ENCODE assay signal across 16 cellular contexts in genomic region chr7:30863694-30864011, GRCh38. TPM values are rescaled to one million over a fixed set of nuclear protein-coding genes. Genes with fewer than 3 reads are reported as not detected.
DNase-seq lines count a peak whose midpoint lies in the region; ATAC-seq and TF ChIP-seq lines count a peak whose summit lies in the region.
"Had no signal": no experiment of that assay in that cellular context is flagged by ENCODE, and none has a peak within 500 bp of the region (broad histone marks: within the 10 kb centered on the region; RNA-seq: fewer than 3 reads in every experiment).

No MANE protein-coding gene starts in this region.

- peaks cover 73 to 76% of the 10 kb centered on the region in 2 experiments for H3K36me3 ChIP-seq in mesenchymal stem cell (ENCODE audit: control insufficient read depth in 1 of 2, insufficient read depth in 2 of 2, low read depth in 1 of 2, low read length in 2 of 2)
- no peaks in the 10 kb centered on the region for H3K36me3 ChIP-seq in thoracic aorta
- no peaks in the 10 kb centered on the region for H3K36me3 ChIP-seq in Peyer's patch
- no peaks in the 10 kb centered on the region for H3K36me3 ChIP-seq in right lobe of liver

- peaks cover 4% of the 10 kb centered on the region for H3K79me1 ChIP-seq in mesenchymal stem cell (replicated peaks; ENCODE audit: low read length, poor library complexity, severe bottlenecking)

- H4K8ac ChIP-seq in mesenchymal stem cell (ENCODE audit: low read length): no peak overlapping the region

- H2AK5ac ChIP-seq in mesenchymal stem cell (ENCODE audit: low read length, severe bottlenecking): no peak overlapping the region

- H3K4me2 ChIP-seq in mesenchymal stem cell (ENCODE audit: low read length, poor library complexity, severe bottlenecking): no peak overlapping the region
- H3K4me2 ChIP-seq: KMS-11 had no signal

- TF ChIP-seq CTCF in coronary artery (IDR thresholded peaks at IDR 0.05) (no peak), thoracic aorta (IDR thresholded peaks at IDR 0.05) (no peak), dorsolateral prefrontal cortex (IDR thresholded peaks at IDR 0.05 in 54 of 56, conservative IDR thresholded peaks at IDR 0.05 in 2 of 56; ENCODE audit: low read depth in 1 of 56, partially characterized antibody in 56 of 56) (no peak), Peyer's patch (IDR thresholded peaks at IDR 0.05) (no peak), right lobe of liver (IDR thresholded peaks at IDR 0.05) (no peak)

- no peak overlapping the region for H3K14ac ChIP-seq in mesenchymal stem cell (ENCODE audit: low read length in 2 of 2)

- H3K4me1 ChIP-seq in mesenchymal stem cell (ENCODE audit: control insufficient read depth, insufficient read depth, low read depth, low read length) (peaks cover 15% of the 10 kb centered on the region), thoracic aorta (ENCODE audit: control insufficient read depth in 1 of 2, low read depth in 2 of 2) (peaks cover 12 to 53% of the 10 kb centered on the region in 2 donors), Peyer's patch (peaks cover 0 to 19% (median 0%) of the 10 kb centered on the region in 4 donors), right lobe of liver (peaks cover 0 to 18% (median 11%) of the 10 kb centered on the region in 4 donors)

- H3K18ac ChIP-seq in mesenchymal stem cell (ENCODE audit: low read depth in 1 of 2, low read length in 2 of 2): no peak overlapping the region

- H3K9me3 ChIP-seq in mesenchymal stem cell (ENCODE audit: control insufficient read depth, low read length): no peaks in the 10 kb centered on the region
- no peaks in the 10 kb centered on the region for H3K9me3 ChIP-seq in thoracic aorta
- H3K9me3 ChIP-seq in Peyer's patch: no peaks in the 10 kb centered on the region
- H3K9me3 ChIP-seq in right lobe of liver: no peaks in the 10 kb centered on the region

- DNase-seq in EH (ENCODE audit: low read depth) (peak; percentile 47), coronary artery (ENCODE audit: low spot score) (no peak), mesenchymal stem cell (peak; percentile 45), thoracic aorta (ENCODE audit: low spot score) (no peak), dorsolateral prefrontal cortex (no peak), Peyer's patch (no peak), right lobe of liver (no peak)
- DNase-seq: activated CD8-positive, alpha-beta memory T cell treated with anti-CD3 and anti-CD28 coated beads, Interleukin-2, amount 10 ng/mL, durations not matched to agents 7 days and 5 days; activated gamma-delta T cell; DMS53; effector memory CD8-positive, alpha-beta T cell; NCI-H1105; occipital lobe; T-helper 17 cell had no signal

- H3K27me3 ChIP-seq in mesenchymal stem cell (ENCODE audit: control insufficient read depth in 1 of 2, insufficient read depth in 1 of 2, low read length in 2 of 2) (no peaks in the 10 kb centered on the region), thoracic aorta (replicated peaks; ENCODE audit: insufficient read depth) (no peaks in the 10 kb centered on the region), dorsolateral prefrontal cortex (no peaks in the 10 kb centered on the region), Peyer's patch (no peaks in the 10 kb centered on the region), right lobe of liver (no peaks in the 10 kb centered on the region)

- peak overlapping the region; percentile 21 for H2BK120ac ChIP-seq in mesenchymal stem cell (ENCODE audit: low read depth, low read length)

- H2BK12ac ChIP-seq in mesenchymal stem cell (ENCODE audit: low read length in 2 of 2): no peak overlapping the region

- H3K27ac ChIP-seq in coronary artery: peak overlapping the region; percentile 27 to 56
- H3K27ac ChIP-seq in mesenchymal stem cell (ENCODE audit: low read length, poor library complexity, severe bottlenecking): no peak overlapping the region
- H3K27ac ChIP-seq in thoracic aorta: peak overlapping the region; percentile 59 to 71
- H3K27ac ChIP-seq in dorsolateral prefrontal cortex: peak overlapping the region in 7 of 59 donors; percentile 16 to 47 (median 43)
- H3K27ac ChIP-seq in Peyer's patch: no peak overlapping the region
- H3K27ac ChIP-seq in right lobe of liver: no peak overlapping the region
- H3K27ac ChIP-seq: KMS-11 had no signal

- no peak for ATAC-seq in thoracic aorta (ENCODE audit: insufficient number of reproducible peaks, low FRiP score, low read depth)
- ATAC-seq in right lobe of liver: no peak
- no peak for ATAC-seq in HG02870 (IDR thresholded peaks at IDR 0.05; ENCODE audit: unreplicated experiment)
- ATAC-seq: activated CD8-positive, alpha-beta memory T cell treated with anti-CD3 and anti-CD28 coated beads, Interleukin-2, amount 10 ng/mL, durations not matched to agents 7 days and 5 days; effector memory CD8-positive, alpha-beta T cell; T-helper 17 cell had no signal

- 57% methylated on average over 4 of the region's 4 CpGs for WGBS in mesenchymal stem cell
- WGBS in right lobe of liver (ENCODE audit: insufficient coverage, low coverage, low lambda C conversion rate, missing lambda C conversion rate): 85% methylated on average over 4 of the region's 4 CpGs

- H3K9ac ChIP-seq in mesenchymal stem cell (ENCODE audit: low read length): peak overlapping the region; percentile 37
- H3K9ac ChIP-seq: KMS-11 had no signal

- intact Hi-C loops in dorsolateral prefrontal cortex (cut with DNase I) (no loop called here), right lobe of liver (cut with DNase I) (no loop called here)

- no peak overlapping the region for H3K23ac ChIP-seq in mesenchymal stem cell (ENCODE audit: low read length in 2 of 2)

- no peak overlapping the region for H2BK5ac ChIP-seq in mesenchymal stem cell (ENCODE audit: low read depth, low read length, poor library complexity, severe bottlenecking)

- no peak overlapping the region for H4K91ac ChIP-seq in mesenchymal stem cell (ENCODE audit: low read length)

- H2AFZ ChIP-seq in mesenchymal stem cell (ENCODE audit: low read depth, low read length): no peak overlapping the region

- H3K4me3 ChIP-seq in coronary artery (no peak overlapping the region), mesenchymal stem cell (ENCODE audit: insufficient read depth in 1 of 2, low read depth in 1 of 2, low read length in 2 of 2) (no peak overlapping the region), thoracic aorta (no peak overlapping the region), dorsolateral prefrontal cortex (no peak overlapping the region), Peyer's patch (no peak overlapping the region), right lobe of liver (no peak overlapping the region)

- no peak for TF ChIP-seq POLR2A in Peyer's patch (IDR thresholded peaks at IDR 0.05)
- no peak for TF ChIP-seq POLR2A in right lobe of liver (IDR thresholded peaks at IDR 0.05)

- H3K4ac ChIP-seq in mesenchymal stem cell (ENCODE audit: low read depth in 1 of 2, low read length in 2 of 2): no peak overlapping the region

- no peak overlapping the region for H2BK15ac ChIP-seq in mesenchymal stem cell (ENCODE audit: low read depth, poor library complexity, severe bottlenecking)

RNA-seq across cellular contexts. Expression of gene AQP1, which starts 48.0 kb away (rescaled TPM):
- polyA plus RNA-seq in mesenchymal stem cell (2013, experiment 1 of 2): 1.0 TPM
- 0.86 TPM for polyA plus RNA-seq in mesenchymal stem cell (2013, experiment 2 of 2)
- total RNA-seq in thoracic aorta (1,000 to 10,000 TPM; 1,262 to 1,768 TPM), dorsolateral prefrontal cortex (100 to 1,000 TPM in 59 of 120 experiments, 10 to 100 TPM in 61; 11.4 to 553 (median 98.9) TPM), Peyer's patch (10 to 100 TPM; 12.4 to 86.5 (median 71.5) TPM), right lobe of liver (10 to 100 TPM; 11.3 to 20.8 (median 14.8) TPM)

Comparison
In these comparisons a context has a peak if more than half of its experiments do, and no peak if none do; other contexts are left out.
1. DNase-seq: peak in EH (single experiment) and mesenchymal stem cell (single experiment); none in coronary artery (single experiment), thoracic aorta (single experiment), dorsolateral prefrontal cortex (0 of 10), Peyer's patch (0 of 3) and right lobe of liver (0 of 3).
2. H3K27ac ChIP-seq: peak in coronary artery (2 of 2) and thoracic aorta (2 of 2); none in mesenchymal stem cell (single experiment), Peyer's patch (0 of 4) and right lobe of liver (0 of 3).